Comparison of ENCODE assay signal across 21 cellular contexts in genomic region chr1:42170779-42171621, GRCh38. TPM values are rescaled to one million over a fixed set of nuclear protein-coding genes. Genes with fewer than 3 reads are reported as not detected.
DNase-seq lines count a peak whose midpoint lies in the region; ATAC-seq and TF ChIP-seq lines count a peak whose summit lies in the region.
"Had no signal": no experiment of that assay in that cellular context is flagged by ENCODE, and none has a peak within 500 bp of the region (broad histone marks: within the 10 kb centered on the region; RNA-seq: fewer than 3 reads in every experiment).

No MANE protein-coding gene starts in this region.

- no peak for TF ChIP-seq POLR2A in heart left ventricle (IDR thresholded peaks at IDR 0.05)
- TF ChIP-seq POLR2A in transverse colon (IDR thresholded peaks at IDR 0.05) = no peak

- no peak for TF ChIP-seq EP300 in transverse colon (IDR thresholded peaks at IDR 0.05; ENCODE audit: low read depth)

- H3K36me3 ChIP-seq in heart left ventricle = peaks cover 0 to 1% (median 0%) of the 10 kb centered on the region in 9 donors
- H3K36me3 ChIP-seq in transverse colon = no peaks in the 10 kb centered on the region
- H3K36me3 ChIP-seq: ascending aorta, vagina had no signal

- H3K9me3 ChIP-seq in heart left ventricle = no peaks in the 10 kb centered on the region
- H3K9me3 ChIP-seq in transverse colon = no peaks in the 10 kb centered on the region
- H3K9me3 ChIP-seq: ascending aorta, vagina had no signal

- H3K4me3 ChIP-seq in heart left ventricle = no peak overlapping the region
- H3K4me3 ChIP-seq in transverse colon = no peak overlapping the region
- H3K4me3 ChIP-seq: ascending aorta, vagina had no signal

- no peak for ATAC-seq in heart left ventricle
- ATAC-seq: activated CD8-positive, alpha-beta memory T cell treated with anti-CD3 and anti-CD28 coated beads, Interleukin-2, amount 10 ng/mL, durations not matched to agents 7 days and 5 days; stimulated activated naive CD8-positive, alpha-beta T cell treated with anti-CD3 and anti-CD28 coated beads, Interleukin-15, Interleukin-2, amounts not matched to agents 100 U/mL and 50 U/mL, for 24 hours had no signal

- WGBS in heart left ventricle, 4 donors = 70 to 77% (median 75%) methylated on average over 16 to 17 of the region's 17 CpGs
- WGBS in transverse colon (ENCODE audit: low coverage in 1 of 2), 2 donors = 73% methylated on average over 17 of the region's 17 CpGs; no CpG with 5 or more reads in 1 of the 2 donors

- in situ Hi-C loops in transverse colon (cut with MboI; ENCODE audit: low pct_ligation_motif_present in 1 of 4, low pct_unique_long_range_greater_than_20kb in 1 of 4, low sequenced_read_pairs in 3 of 4) = no loop called here

- H3K27ac ChIP-seq in heart left ventricle (peak overlapping the region in 9 of 12 donors; percentile 63 to 95 (median 86)), transverse colon (peak overlapping the region in 2 of 4 donors; percentile 38 to 46)
- H3K27ac ChIP-seq: ascending aorta, vagina had no signal

- H3K4me1 ChIP-seq in heart left ventricle (peaks cover 8 to 42% (median 35%) of the 10 kb centered on the region in 12 donors), transverse colon (peaks cover 16 to 46% (median 37%) of the 10 kb centered on the region in 4 donors)

- H3K27me3 ChIP-seq in heart left ventricle (no peaks in the 10 kb centered on the region), transverse colon (no peaks in the 10 kb centered on the region)
- H3K27me3 ChIP-seq: ascending aorta, vagina had no signal

- intact Hi-C loops in heart left ventricle (cut with DNase I) (loop anchor here (5.0 to 10.0 kb wide), 10 partner anchors 161 to 596 kb away; partner anchors contain the start of genes PPCS (in 2 of the 10), YBX1 (in 2 of the 10), ZMYND12 (in 2 of the 10) and FOXJ3 (in 1 of the 10)), cardiac septum (cut with DNase I) (loop anchor here (10.0 kb wide), 1 partner anchor 596 kb away; no protein-coding TSS in a partner anchor), transverse colon (cut with DNase I; ENCODE audit: low total_unique reads) (no loop called here)

- DNase-seq in heart left ventricle (peak in 1 of 5 donors; percentile 33), cardiac septum (ENCODE audit: low spot score) (no peak), NCI-H524 treated with DMSO at 0.1 percent for 48 hours (lab: John Stamatoyannopoulos, UW) (peak; percentile 18), left kidney (ENCODE audit: low read depth, low spot score) (peak; percentile 64), transverse colon (peak; percentile 8), RKO (ENCODE audit: low spot score) (no peak), middle frontal gyrus (ENCODE audit: extremely low spot score, low spot score) (no peak), GOT3 (lab: John Stamatoyannopoulos, UW) (no peak)
- DNase-seq: activated CD8-positive, alpha-beta memory T cell treated with anti-CD3 and anti-CD28 coated beads, Interleukin-2, amount 10 ng/mL, durations not matched to agents 7 days and 5 days; activated effector memory CD4-positive, alpha-beta T cell treated with anti-CD3 and anti-CD28 coated beads, Interleukin-2, amount 50 U/mL, for 16 hours; mammary epithelial cell; MM.1S; nucleus accumbens; small intestine; stimulated activated naive CD8-positive, alpha-beta T cell treated with anti-CD3 and anti-CD28 coated beads, Interleukin-15, Interleukin-2, amounts not matched to agents 100 U/mL and 50 U/mL, for 24 hours; T-helper 1 cell had no signal

- TF ChIP-seq CTCF in heart left ventricle (IDR thresholded peaks at IDR 0.05) (no peak), transverse colon (IDR thresholded peaks at IDR 0.05) (no peak)

RNA-seq across cellular contexts. Expression of gene GUCA2A, which starts 6.5 kb away (rescaled TPM):
- total RNA-seq in heart left ventricle = not detected
- polyA plus RNA-seq in heart left ventricle = not detected
- not detected for total RNA-seq in cardiac septum
- total RNA-seq in transverse colon = 1,000 to 10,000 TPM in 2 of 4 donors, 100 to 1,000 TPM in 1, 1 to 10 TPM in 1; 3.2 to 2,017 (median 1,376) TPM
- total RNA-seq: activated CD8-positive, alpha-beta memory T cell treated with anti-CD3 and anti-CD28 coated beads, Interleukin-2, amount 10 ng/mL, durations not matched to agents 7 days and 5 days; ascending aorta; dermis microvascular lymphatic vessel endothelial cell; fibroblast of lung; mammary epithelial cell; NCI-H460; vagina had no signal
- polyA plus RNA-seq: fibroblast of lung, mammary epithelial cell had no signal

RNA-seq across cellular contexts. Expression of gene GUCA2B, which starts 17.8 kb away (rescaled TPM):
- total RNA-seq in heart left ventricle = not detected
- not detected for polyA plus RNA-seq in heart left ventricle
- total RNA-seq in cardiac septum = not detected
- 100 to 1,000 TPM in 3 of 4 donors, not detected in 1; 116 to 259 (median 223) TPM for total RNA-seq in transverse colon
- total RNA-seq: activated CD8-positive, alpha-beta memory T cell treated with anti-CD3 and anti-CD28 coated beads, Interleukin-2, amount 10 ng/mL, durations not matched to agents 7 days and 5 days; ascending aorta; dermis microvascular lymphatic vessel endothelial cell; fibroblast of lung; mammary epithelial cell; NCI-H460; vagina had no signal
- polyA plus RNA-seq: fibroblast of lung, mammary epithelial cell had no signal

Comparison
In these comparisons a context has a peak if more than half of its experiments do, and no peak if none do; other contexts are left out.
1. DNase-seq: peak in NCI-H524 treated with DMSO at 0.1 percent for 48 hours (single experiment), left kidney (single experiment) and transverse colon (single experiment); none in cardiac septum (single experiment), RKO (single experiment), middle frontal gyrus (single experiment) and GOT3 (single experiment).